In the genomic region with DNA sequence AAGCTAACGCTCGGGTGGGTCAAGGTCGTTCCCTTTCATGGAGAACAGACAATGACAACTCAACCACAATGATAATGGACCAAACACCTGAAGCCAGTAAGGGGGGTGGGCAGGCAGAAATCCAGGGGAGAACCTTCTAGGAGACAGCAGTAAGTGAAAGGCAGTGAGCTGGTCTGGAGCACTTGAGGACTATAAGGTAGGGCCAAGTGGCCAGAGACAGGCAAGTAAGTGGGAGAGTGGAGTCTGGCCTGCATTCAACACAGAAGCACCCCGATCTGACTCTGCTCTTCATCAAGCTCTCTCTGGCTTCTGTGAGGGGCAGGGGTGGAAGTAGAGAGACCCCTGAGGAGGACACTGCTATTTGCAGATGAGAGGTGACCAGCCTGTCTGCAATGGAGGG, we compare ENCODE assay signal across 24 cellular contexts. TPM values are rescaled to one million over a fixed set of nuclear protein-coding genes. Genes with fewer than 3 reads are reported as not detected.
DNase-seq lines count a peak whose midpoint lies in the region; ATAC-seq, FAIRE-seq and TF ChIP-seq lines count a peak whose summit lies in the region.
"Had no signal": no experiment of that assay in that cellular context is flagged by ENCODE, and none has a peak within 500 bp of the region (broad histone marks: within the 10 kb centered on the region; RNA-seq: fewer than 3 reads in every experiment).

No MANE protein-coding gene starts in this region.

- no peaks in the 10 kb centered on the region for H3K4me1 ChIP-seq in esophagus muscularis mucosa
- H3K4me1 ChIP-seq: A549 had no signal

- TF ChIP-seq EP300 in esophagus muscularis mucosa (IDR thresholded peaks at IDR 0.05), result no peak

- FAIRE-seq in GM12891 (lab: Jason Lieb, UNC), result peak; percentile 40
- FAIRE-seq: A549, GM12878, GM19239, H1 had no signal

- no peak overlapping the region for H3K27ac ChIP-seq in esophagus muscularis mucosa (replicated peaks in 1 of 4)
- H3K27ac ChIP-seq: 22Rv1, A549, C4-2B, HL-60 had no signal

- H3K9me3 ChIP-seq in esophagus muscularis mucosa, result no peaks in the 10 kb centered on the region
- H3K9me3 ChIP-seq: A549 had no signal

- H3K27me3 ChIP-seq in esophagus muscularis mucosa, result peaks cover 0 to 21% (median 0%) of the 10 kb centered on the region in 4 donors

- no peak for ATAC-seq in naive thymus-derived CD8-positive, alpha-beta T cell
- no peak for ATAC-seq in HG02763 (IDR thresholded peaks at IDR 0.05; ENCODE audit: unreplicated experiment)
- ATAC-seq: A549; CD8-positive, alpha-beta T cell; GM12878 had no signal

- peaks cover 6% of the 10 kb centered on the region for H3K27me3 Mint-ChIP-seq in activated CD4-positive, alpha-beta T cell treated with anti-CD3 and anti-CD28 coated beads, Interleukin-2, amount 10 ng/mL, durations not matched to agents 24 days and 14 days
- H3K27me3 Mint-ChIP-seq in naive thymus-derived CD8-positive, alpha-beta T cell, result no peaks in the 10 kb centered on the region

- H3K4me3 Mint-ChIP-seq in activated CD4-positive, alpha-beta T cell treated with anti-CD3 and anti-CD28 coated beads, Interleukin-2, amount 10 ng/mL, durations not matched to agents 24 days and 14 days, result no peak overlapping the region
- no peak overlapping the region for H3K4me3 Mint-ChIP-seq in naive thymus-derived CD8-positive, alpha-beta T cell
- H3K4me3 Mint-ChIP-seq: CD8-positive, alpha-beta T cell; H9 had no signal

- H3K36me3 ChIP-seq in esophagus muscularis mucosa, result no peaks in the 10 kb centered on the region

- H3K36me3 Mint-ChIP-seq in activated CD4-positive, alpha-beta T cell treated with anti-CD3 and anti-CD28 coated beads, Interleukin-2, amount 10 ng/mL, durations not matched to agents 24 days and 14 days (ENCODE audit: low read depth), result no peaks in the 10 kb centered on the region
- H3K36me3 Mint-ChIP-seq in naive thymus-derived CD8-positive, alpha-beta T cell, result no peaks in the 10 kb centered on the region
- H3K36me3 Mint-ChIP-seq: CD8-positive, alpha-beta T cell had no signal

- H3K4me3 ChIP-seq in esophagus muscularis mucosa, result no peak overlapping the region
- H3K4me3 ChIP-seq: A549, GM12878 had no signal

- DNase-seq in activated CD4-positive, alpha-beta T cell treated with anti-CD3 and anti-CD28 coated beads, Interleukin-2, amount 10 ng/mL, durations not matched to agents 24 days and 14 days, result no peak
- DNase-seq in activated CD4-positive, alpha-beta T cell treated with anti-CD3 and anti-CD28 coated beads for 48 hours, result no peak
- DNase-seq in GM12891 (ENCODE audit: insufficient read length, low spot score) (no peak), esophagus muscularis mucosa (ENCODE audit: extremely low spot score) (no peak), islet precursor cell (no peak)
- DNase-seq in naive thymus-derived CD8-positive, alpha-beta T cell, result no peak
- DNase-seq: AML-193; Calu3; CD8-positive, alpha-beta T cell; DMS53; DND-41; EL; H9 had no signal

- no peak for TF ChIP-seq CTCF in esophagus muscularis mucosa (IDR thresholded peaks at IDR 0.05)

- POLR2A ChIA-PET in naive thymus-derived CD8-positive, alpha-beta T cell (lab: Charles Lee), result interaction anchor here (1.0 to 32.9 kb wide), 5 partner anchors 11 to 61 kb away, joined by 3 to 1553 read pairs (median 4); no protein-coding TSS in a partner anchor

- peak overlapping the region; percentile 10 for H3K27ac Mint-ChIP-seq in activated CD4-positive, alpha-beta T cell treated with anti-CD3 and anti-CD28 coated beads, Interleukin-2, amount 10 ng/mL, durations not matched to agents 24 days and 14 days
- peak overlapping the region in 9 of 10 donors; percentile 7 to 68 (median 44) for H3K27ac Mint-ChIP-seq in naive thymus-derived CD8-positive, alpha-beta T cell
- H3K27ac Mint-ChIP-seq: H9 had no signal

- peaks cover 7% of the 10 kb centered on the region for H3K9me3 Mint-ChIP-seq in activated CD4-positive, alpha-beta T cell treated with anti-CD3 and anti-CD28 coated beads, Interleukin-2, amount 10 ng/mL, durations not matched to agents 24 days and 14 days
- H3K9me3 Mint-ChIP-seq in naive thymus-derived CD8-positive, alpha-beta T cell, result no peaks in the 10 kb centered on the region
- H3K9me3 Mint-ChIP-seq: CD8-positive, alpha-beta T cell; H9 had no signal

- 82% methylated on average over 4 of the region's 4 CpGs for WGBS in esophagus muscularis mucosa

- intact Hi-C loops in activated CD4-positive, alpha-beta T cell treated with anti-CD3 and anti-CD28 coated beads, Interleukin-2, amount 10 ng/mL, durations not matched to agents 24 days and 14 days (cut with micrococcal nuclease), result no loop called here
- intact Hi-C loops in esophagus muscularis mucosa (cut with DNase I), result no loop called here

- TF ChIP-seq POLR2A in GM12891 (IDR thresholded peaks at IDR 0.05; ENCODE audit: low read depth, low read length) (no peak), esophagus muscularis mucosa (IDR thresholded peaks at IDR 0.05; ENCODE audit: low read depth) (no peak)

- H3K4me1 Mint-ChIP-seq in activated CD4-positive, alpha-beta T cell treated with anti-CD3 and anti-CD28 coated beads, Interleukin-2, amount 10 ng/mL, durations not matched to agents 24 days and 14 days, result peaks cover 42% of the 10 kb centered on the region
- H3K4me1 Mint-ChIP-seq in naive thymus-derived CD8-positive, alpha-beta T cell, result peaks cover 32 to 72% (median 63%) of the 10 kb centered on the region in 4 donors
- H3K4me1 Mint-ChIP-seq: H9 had no signal

TF ChIP-seq in GM12891, 5 proteins besides CTCF, POLR2A, EP300 and RAD21:
- TF ChIP-seq PAX5 (IDR thresholded peaks at IDR 0.05; ENCODE audit: insufficient read depth, low read length, severe bottlenecking), result no peak
- no peak for TF ChIP-seq POLR2AphosphoS5 (IDR thresholded peaks at IDR 0.05; ENCODE audit: low read depth, low read length)
- TF ChIP-seq TAF1 (IDR thresholded peaks at IDR 0.05; ENCODE audit: low read depth, low read length), result no peak
- TF ChIP-seq SPI1 (IDR thresholded peaks at IDR 0.05; ENCODE audit: low read depth, low read length), result no peak
- TF ChIP-seq POU2F2 (IDR thresholded peaks at IDR 0.05; ENCODE audit: low read depth, low read length), result no peak

RNA-seq across cellular contexts. Expression of gene IKZF1, which starts 7.7 kb away (rescaled TPM):
- total RNA-seq in activated CD4-positive, alpha-beta T cell treated with anti-CD3 and anti-CD28 coated beads, Interleukin-2, amount 10 ng/mL, durations not matched to agents 24 days and 14 days, result 282 and 292 TPM in 2 replicates
- polyA plus RNA-seq in GM12891 (2012; ENCODE audit: low read depth, missing spikeins), result 39.6 TPM
- 100 to 1,000 TPM; 416 to 435 TPM for total RNA-seq in naive thymus-derived CD8-positive, alpha-beta T cell
- 100 to 1,000 TPM; 145 to 257 (median 209) TPM for polyA plus RNA-seq in naive thymus-derived CD8-positive, alpha-beta T cell
- 10 to 100 TPM in 1 of 4 donors, 1 to 10 TPM in 3; 3.6 to 17.7 (median 9.2) TPM for total RNA-seq in esophagus muscularis mucosa
- total RNA-seq: G401, HT1080 had no signal
- polyA plus RNA-seq: A549, BJ had no signal

Comparison
In these comparisons a context has a peak if more than half of its experiments do, and no peak if none do; other contexts are left out.
1. RNA of gene IKZF1, which starts 7.7 kb away (total RNA-seq): 416 to 435 TPM in naive thymus-derived CD8-positive, alpha-beta T cell and 282 to 292 TPM in activated CD4-positive, alpha-beta T cell treated with anti-CD3 and anti-CD28 coated beads, Interleukin-2, amount 10 ng/mL, durations not matched to agents 24 days and 14 days; 3.6 to 17.7 TPM in esophagus muscularis mucosa; every median in the first group is over 10 times any median in the second.